9 cellular contexts compared by ENCODE assay signal in the genomic region with DNA sequence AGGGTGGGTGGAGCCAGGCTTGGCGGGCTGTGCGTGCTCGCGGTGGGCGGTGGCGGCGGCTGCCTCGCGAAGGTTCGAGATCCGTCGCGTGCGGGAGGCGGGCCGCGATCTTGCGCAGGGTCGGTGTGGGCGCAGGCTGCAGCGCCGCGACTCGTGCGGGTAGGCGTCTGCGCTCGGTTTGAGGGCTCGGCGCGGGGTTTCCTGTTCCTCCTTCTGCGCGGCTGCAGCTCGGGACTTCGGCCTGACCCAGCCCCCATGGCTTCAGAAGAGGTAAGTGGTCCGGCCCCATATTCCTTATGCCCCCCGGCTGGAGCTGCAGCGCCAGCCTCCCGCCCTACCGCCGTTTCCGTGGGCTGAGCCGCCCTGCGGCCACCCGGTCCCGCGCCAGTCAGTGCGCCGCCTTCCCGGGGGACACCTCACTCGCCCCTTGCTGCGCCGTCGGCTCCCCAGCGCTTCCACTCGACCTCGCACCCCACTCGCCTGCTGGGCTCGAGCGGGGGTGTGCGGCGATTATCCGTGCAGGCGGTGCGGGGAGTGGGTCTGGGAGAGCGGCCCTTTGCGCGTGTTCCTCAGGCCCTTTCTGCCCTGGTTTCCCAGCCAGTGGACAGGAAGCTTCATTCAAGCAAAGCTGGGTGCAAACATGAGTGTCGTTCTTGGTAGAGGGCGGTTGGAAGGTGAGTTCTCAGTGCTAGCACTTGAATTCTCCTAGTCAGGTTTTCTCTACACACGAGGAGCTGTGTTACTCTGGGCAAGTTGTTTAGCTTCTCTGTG. TPM values are rescaled to one million over a fixed set of nuclear protein-coding genes. Genes with fewer than 3 reads are reported as not detected.
DNase-seq lines count a peak whose midpoint lies in the region; ATAC-seq and TF ChIP-seq lines count a peak whose summit lies in the region.
"Had no signal": no experiment of that assay in that cellular context is flagged by ENCODE, and none has a peak within 500 bp of the region (broad histone marks: within the 10 kb centered on the region; RNA-seq: fewer than 3 reads in every experiment).

A gene with protein sequence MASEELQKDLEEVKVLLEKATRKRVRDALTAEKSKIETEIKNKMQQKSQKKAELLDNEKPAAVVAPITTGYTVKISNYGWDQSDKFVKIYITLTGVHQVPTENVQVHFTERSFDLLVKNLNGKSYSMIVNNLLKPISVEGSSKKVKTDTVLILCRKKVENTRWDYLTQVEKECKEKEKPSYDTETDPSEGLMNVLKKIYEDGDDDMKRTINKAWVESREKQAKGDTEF (plus strand): TSS at position 22 of the 771 bp plus-strand sequence. CDS start 234 bp downstream, at position 256.

- no peak within 1 kb of the TSS for H3K4me3 Mint-ChIP-seq in T-helper 17 cell
- H3K4me3 Mint-ChIP-seq: dendritic cell treated with granulocyte-macrophage colony-stimulating factor and Interleukin-4, amounts not matched to agents 40 ng/mL and 50 ng/mL, for 4 days had no signal

- H3K27ac ChIP-seq in lower lobe of right lung (peak within 1 kb of the TSS; percentile 99), stomach smooth muscle (ENCODE audit: low read length) (peak within 1 kb of the TSS; percentile 99)

- TF ChIP-seq CTCF in lower lobe of right lung (IDR thresholded peaks at IDR 0.05): no peak

- peak within 1 kb of the TSS; percentile 92 for H3K4me3 ChIP-seq in lower lobe of right lung
- H3K4me3 ChIP-seq in stomach smooth muscle (ENCODE audit: low read length in 2 of 2): peak within 1 kb of the TSS; percentile 80 to 90

- H3K9ac ChIP-seq in stomach smooth muscle (ENCODE audit: low read length in 2 of 2): peak within 1 kb of the TSS; percentile 85 to 100

- peaks cover 3% of the 10 kb centered on the region for H3K36me3 Mint-ChIP-seq in T-helper 17 cell (ENCODE audit: low read depth)

- H3K9me3 ChIP-seq in T-helper 17 cell (ENCODE audit: control insufficient read depth, low read length, poor library complexity, severe bottlenecking) (no peaks in the 10 kb centered on the region), lower lobe of right lung (no peaks in the 10 kb centered on the region), stomach smooth muscle (ENCODE audit: control insufficient read depth in 2 of 2, low read length in 2 of 2) (no peaks in the 10 kb centered on the region)

- H3K27me3 ChIP-seq in lower lobe of right lung (ENCODE audit: low read depth) (no peaks in the 10 kb centered on the region), stomach smooth muscle (ENCODE audit: control insufficient read depth in 1 of 2, insufficient read depth in 2 of 2, low read length in 2 of 2) (no peaks in the 10 kb centered on the region)

- no peak within 1 kb of the TSS for H3K27ac Mint-ChIP-seq in T-helper 17 cell
- H3K27ac Mint-ChIP-seq: dendritic cell treated with granulocyte-macrophage colony-stimulating factor and Interleukin-4, amounts not matched to agents 40 ng/mL and 50 ng/mL, for 4 days had no signal

- ATAC-seq in GM19467 (IDR thresholded peaks at IDR 0.05; ENCODE audit: unreplicated experiment) (peak; percentile 1), T-helper 17 cell (peak; percentile 1), lower lobe of right lung (peak in 1 of 2 donors; percentile 34)

- intact Hi-C loops in lower lobe of right lung (cut with DNase I): loop anchor here (10.0 kb wide), 1 partner anchor 225 kb away; no protein-coding TSS in a partner anchor

- DNase-seq in COR-L47 (lab: John Stamatoyannopoulos, UW): peak; percentile 28
- peak; percentile 18 for DNase-seq in KG1 (lab: John Stamatoyannopoulos, UW)
- DNase-seq in T-helper 17 cell: no peak
- DNase-seq in dermis microvascular lymphatic vessel endothelial cell (ENCODE audit: low read depth in 2 of 2): peak in 1 of 2 donors; percentile 40
- DNase-seq in lower lobe of right lung: no peak
- no peak for DNase-seq in EL

- no peaks in the 10 kb centered on the region for H3K27me3 Mint-ChIP-seq in T-helper 17 cell
- H3K27me3 Mint-ChIP-seq: dendritic cell treated with granulocyte-macrophage colony-stimulating factor and Interleukin-4, amounts not matched to agents 40 ng/mL and 50 ng/mL, for 4 days had no signal

- peaks cover 36% of the 10 kb centered on the region for H3K4me1 ChIP-seq in lower lobe of right lung
- peaks cover 10% of the 10 kb centered on the region for H3K4me1 ChIP-seq in stomach smooth muscle (ENCODE audit: control insufficient read depth, insufficient read depth, low read length)

- H3K4me1 Mint-ChIP-seq in T-helper 17 cell: peaks cover 37% of the 10 kb centered on the region

- H3K36me3 ChIP-seq in lower lobe of right lung (peaks cover 6% of the 10 kb centered on the region), stomach smooth muscle (ENCODE audit: control insufficient read depth in 2 of 2, insufficient read depth in 2 of 2, low read length in 2 of 2) (peaks cover under 1 to 6% of the 10 kb centered on the region in 2 donors)

RNA-seq across cellular contexts. Expression of the gene that starts here (rescaled TPM):
- total RNA-seq in T-helper 17 cell: 10 to 100 TPM; 82.2 to 89.8 TPM
- 115 and 218 TPM in 2 replicates for total RNA-seq in dermis microvascular lymphatic vessel endothelial cell
- total RNA-seq in lower lobe of right lung: 74.4 TPM

Comparison
In these comparisons a context has a peak if more than half of its experiments do, and no peak if none do; other contexts are left out.
1. DNase-seq: peak in COR-L47 (single experiment) and KG1 (single experiment); none in T-helper 17 cell (0 of 3), lower lobe of right lung (single experiment) and EL (single experiment).